In the genomic region with DNA sequence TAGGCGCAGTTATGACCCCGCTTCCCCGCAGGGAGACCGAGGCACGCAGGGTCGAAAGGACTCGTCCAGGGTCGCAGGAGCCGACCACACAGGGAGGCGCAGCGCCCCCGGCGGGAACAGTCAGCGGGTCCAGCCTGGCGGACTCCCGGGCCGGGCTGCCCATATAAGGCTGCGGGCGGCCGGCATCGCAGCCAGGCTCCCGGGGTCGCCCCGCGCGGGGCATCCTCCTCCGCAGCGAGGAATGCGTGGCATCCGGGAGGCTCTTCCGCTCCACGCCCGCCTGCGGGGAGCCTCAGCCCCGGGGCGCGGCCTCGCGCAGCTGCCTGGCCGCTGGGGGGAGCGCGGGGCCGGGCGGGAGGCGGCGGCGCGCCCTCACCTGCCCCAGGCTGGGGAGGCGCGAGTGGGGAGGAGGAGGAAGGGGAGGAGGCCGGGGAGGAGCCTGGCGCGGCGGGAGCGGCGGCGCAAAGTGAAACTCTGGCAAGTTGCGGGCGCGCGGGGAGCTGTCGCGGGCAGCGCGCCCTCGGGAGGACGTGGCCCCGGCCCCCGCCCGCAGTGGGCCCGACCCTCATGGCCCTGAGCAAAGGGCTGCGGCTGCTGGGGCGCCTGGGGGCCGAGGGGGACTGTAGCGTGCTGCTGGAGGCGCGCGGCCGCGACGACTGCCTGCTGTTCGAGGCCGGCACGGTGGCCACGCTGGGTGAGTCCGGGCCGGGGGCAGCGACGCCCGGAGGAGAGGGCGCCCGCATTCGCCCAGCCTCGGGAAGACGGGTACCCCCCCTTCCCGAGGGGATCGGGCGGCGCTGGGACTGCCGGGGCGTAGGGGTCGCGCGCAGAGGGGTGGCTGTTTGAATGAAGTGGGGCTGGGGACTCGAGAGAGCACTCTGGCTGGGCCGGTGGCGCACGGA, we compare ENCODE assay signal across 1 cellular context.
TF ChIP-seq lines count a peak whose summit lies in the region.

A gene with protein sequence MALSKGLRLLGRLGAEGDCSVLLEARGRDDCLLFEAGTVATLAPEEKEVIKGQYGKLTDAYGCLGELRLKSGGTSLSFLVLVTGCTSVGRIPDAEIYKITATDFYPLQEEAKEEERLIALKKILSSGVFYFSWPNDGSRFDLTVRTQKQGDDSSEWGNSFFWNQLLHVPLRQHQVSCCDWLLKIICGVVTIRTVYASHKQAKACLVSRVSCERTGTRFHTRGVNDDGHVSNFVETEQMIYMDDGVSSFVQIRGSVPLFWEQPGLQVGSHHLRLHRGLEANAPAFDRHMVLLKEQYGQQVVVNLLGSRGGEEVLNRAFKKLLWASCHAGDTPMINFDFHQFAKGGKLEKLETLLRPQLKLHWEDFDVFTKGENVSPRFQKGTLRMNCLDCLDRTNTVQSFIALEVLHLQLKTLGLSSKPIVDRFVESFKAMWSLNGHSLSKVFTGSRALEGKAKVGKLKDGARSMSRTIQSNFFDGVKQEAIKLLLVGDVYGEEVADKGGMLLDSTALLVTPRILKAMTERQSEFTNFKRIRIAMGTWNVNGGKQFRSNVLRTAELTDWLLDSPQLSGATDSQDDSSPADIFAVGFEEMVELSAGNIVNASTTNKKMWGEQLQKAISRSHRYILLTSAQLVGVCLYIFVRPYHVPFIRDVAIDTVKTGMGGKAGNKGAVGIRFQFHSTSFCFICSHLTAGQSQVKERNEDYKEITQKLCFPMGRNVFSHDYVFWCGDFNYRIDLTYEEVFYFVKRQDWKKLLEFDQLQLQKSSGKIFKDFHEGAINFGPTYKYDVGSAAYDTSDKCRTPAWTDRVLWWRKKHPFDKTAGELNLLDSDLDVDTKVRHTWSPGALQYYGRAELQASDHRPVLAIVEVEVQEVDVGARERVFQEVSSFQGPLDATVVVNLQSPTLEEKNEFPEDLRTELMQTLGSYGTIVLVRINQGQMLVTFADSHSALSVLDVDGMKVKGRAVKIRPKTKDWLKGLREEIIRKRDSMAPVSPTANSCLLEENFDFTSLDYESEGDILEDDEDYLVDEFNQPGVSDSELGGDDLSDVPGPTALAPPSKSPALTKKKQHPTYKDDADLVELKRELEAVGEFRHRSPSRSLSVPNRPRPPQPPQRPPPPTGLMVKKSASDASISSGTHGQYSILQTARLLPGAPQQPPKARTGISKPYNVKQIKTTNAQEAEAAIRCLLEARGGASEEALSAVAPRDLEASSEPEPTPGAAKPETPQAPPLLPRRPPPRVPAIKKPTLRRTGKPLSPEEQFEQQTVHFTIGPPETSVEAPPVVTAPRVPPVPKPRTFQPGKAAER (N-terminal part only) (plus strand): TSS at position 469 of the 902 bp plus-strand sequence. CDS start 99 bp downstream, at position 568.

TF ChIP-seq in WTC11, 78 proteins besides CTCF, POLR2A, EP300 and RAD21 (continued from another document):
- TF ChIP-seq, protein P1, sequence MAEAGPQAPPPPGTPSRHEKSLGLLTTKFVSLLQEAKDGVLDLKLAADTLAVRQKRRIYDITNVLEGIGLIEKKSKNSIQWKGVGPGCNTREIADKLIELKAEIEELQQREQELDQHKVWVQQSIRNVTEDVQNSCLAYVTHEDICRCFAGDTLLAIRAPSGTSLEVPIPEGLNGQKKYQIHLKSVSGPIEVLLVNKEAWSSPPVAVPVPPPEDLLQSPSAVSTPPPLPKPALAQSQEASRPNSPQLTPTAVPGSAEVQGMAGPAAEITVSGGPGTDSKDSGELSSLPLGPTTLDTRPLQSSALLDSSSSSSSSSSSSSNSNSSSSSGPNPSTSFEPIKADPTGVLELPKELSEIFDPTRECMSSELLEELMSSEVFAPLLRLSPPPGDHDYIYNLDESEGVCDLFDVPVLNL (CRISPR knock-in tag; IDR thresholded peaks at IDR 0.05; ENCODE audit: borderline replicate concordance, low read depth), result 0 out of 2 replicates have a peak, but pooled peaks have one; percentile 62
- no peak for TF ChIP-seq SMAD4 (CRISPR knock-in tag; IDR thresholded peaks at IDR 0.05)
- TF ChIP-seq SOX15 (CRISPR knock-in tag; IDR thresholded peaks at IDR 0.05), result no peak
- no peak for TF ChIP-seq FOXK1 (CRISPR knock-in tag; IDR thresholded peaks at IDR 0.05)
- TF ChIP-seq JAZF1 (CRISPR knock-in tag; IDR thresholded peaks at IDR 0.05), result no peak
- no peak for TF ChIP-seq NFYB (CRISPR knock-in tag; conservative IDR thresholded peaks at IDR 0.05; ENCODE audit: low read depth)
- TF ChIP-seq, protein P2, sequence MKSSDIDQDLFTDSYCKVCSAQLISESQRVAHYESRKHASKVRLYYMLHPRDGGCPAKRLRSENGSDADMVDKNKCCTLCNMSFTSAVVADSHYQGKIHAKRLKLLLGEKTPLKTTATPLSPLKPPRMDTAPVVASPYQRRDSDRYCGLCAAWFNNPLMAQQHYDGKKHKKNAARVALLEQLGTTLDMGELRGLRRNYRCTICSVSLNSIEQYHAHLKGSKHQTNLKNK (CRISPR knock-in tag; IDR thresholded peaks at IDR 0.05), result no peak
- TF ChIP-seq KAT7 (CRISPR knock-in tag; IDR thresholded peaks at IDR 0.05; ENCODE audit: borderline replicate concordance), result no peak
- TF ChIP-seq, protein P3, sequence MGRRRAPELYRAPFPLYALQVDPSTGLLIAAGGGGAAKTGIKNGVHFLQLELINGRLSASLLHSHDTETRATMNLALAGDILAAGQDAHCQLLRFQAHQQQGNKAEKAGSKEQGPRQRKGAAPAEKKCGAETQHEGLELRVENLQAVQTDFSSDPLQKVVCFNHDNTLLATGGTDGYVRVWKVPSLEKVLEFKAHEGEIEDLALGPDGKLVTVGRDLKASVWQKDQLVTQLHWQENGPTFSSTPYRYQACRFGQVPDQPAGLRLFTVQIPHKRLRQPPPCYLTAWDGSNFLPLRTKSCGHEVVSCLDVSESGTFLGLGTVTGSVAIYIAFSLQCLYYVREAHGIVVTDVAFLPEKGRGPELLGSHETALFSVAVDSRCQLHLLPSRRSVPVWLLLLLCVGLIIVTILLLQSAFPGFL (CRISPR knock-in tag; IDR thresholded peaks at IDR 0.05; ENCODE audit: borderline replicate concordance), result no peak
- TF ChIP-seq, protein P4, sequence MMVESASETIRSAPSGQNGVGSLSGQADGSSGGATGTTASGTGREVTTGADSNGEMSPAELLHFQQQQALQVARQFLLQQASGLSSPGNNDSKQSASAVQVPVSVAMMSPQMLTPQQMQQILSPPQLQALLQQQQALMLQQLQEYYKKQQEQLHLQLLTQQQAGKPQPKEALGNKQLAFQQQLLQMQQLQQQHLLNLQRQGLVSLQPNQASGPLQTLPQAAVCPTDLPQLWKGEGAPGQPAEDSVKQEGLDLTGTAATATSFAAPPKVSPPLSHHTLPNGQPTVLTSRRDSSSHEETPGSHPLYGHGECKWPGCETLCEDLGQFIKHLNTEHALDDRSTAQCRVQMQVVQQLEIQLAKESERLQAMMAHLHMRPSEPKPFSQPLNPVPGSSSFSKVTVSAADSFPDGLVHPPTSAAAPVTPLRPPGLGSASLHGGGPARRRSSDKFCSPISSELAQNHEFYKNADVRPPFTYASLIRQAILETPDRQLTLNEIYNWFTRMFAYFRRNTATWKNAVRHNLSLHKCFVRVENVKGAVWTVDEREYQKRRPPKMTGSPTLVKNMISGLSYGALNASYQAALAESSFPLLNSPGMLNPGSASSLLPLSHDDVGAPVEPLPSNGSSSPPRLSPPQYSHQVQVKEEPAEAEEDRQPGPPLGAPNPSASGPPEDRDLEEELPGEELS (CRISPR knock-in tag; IDR thresholded peaks at IDR 0.05), result no peak; the same call in 1 of the 2 replicates
- no peak for TF ChIP-seq GTF2I (CRISPR knock-in tag; conservative IDR thresholded peaks at IDR 0.05)
- TF ChIP-seq ZNF317 (CRISPR knock-in tag; IDR thresholded peaks at IDR 0.05; ENCODE audit: borderline replicate concordance, low read depth), result no peak; the same call in 1 of the 2 replicates
- TF ChIP-seq SP1 (CRISPR knock-in tag; conservative IDR thresholded peaks at IDR 0.05), result peak; percentile 6; the same call in 1 of the 2 replicates
- TF ChIP-seq ZNF263 (CRISPR knock-in tag; IDR thresholded peaks at IDR 0.05; ENCODE audit: low read depth), result peak; percentile 97
- no peak for TF ChIP-seq NFE2L1 (CRISPR knock-in tag; IDR thresholded peaks at IDR 0.05)
- TF ChIP-seq, protein P5, sequence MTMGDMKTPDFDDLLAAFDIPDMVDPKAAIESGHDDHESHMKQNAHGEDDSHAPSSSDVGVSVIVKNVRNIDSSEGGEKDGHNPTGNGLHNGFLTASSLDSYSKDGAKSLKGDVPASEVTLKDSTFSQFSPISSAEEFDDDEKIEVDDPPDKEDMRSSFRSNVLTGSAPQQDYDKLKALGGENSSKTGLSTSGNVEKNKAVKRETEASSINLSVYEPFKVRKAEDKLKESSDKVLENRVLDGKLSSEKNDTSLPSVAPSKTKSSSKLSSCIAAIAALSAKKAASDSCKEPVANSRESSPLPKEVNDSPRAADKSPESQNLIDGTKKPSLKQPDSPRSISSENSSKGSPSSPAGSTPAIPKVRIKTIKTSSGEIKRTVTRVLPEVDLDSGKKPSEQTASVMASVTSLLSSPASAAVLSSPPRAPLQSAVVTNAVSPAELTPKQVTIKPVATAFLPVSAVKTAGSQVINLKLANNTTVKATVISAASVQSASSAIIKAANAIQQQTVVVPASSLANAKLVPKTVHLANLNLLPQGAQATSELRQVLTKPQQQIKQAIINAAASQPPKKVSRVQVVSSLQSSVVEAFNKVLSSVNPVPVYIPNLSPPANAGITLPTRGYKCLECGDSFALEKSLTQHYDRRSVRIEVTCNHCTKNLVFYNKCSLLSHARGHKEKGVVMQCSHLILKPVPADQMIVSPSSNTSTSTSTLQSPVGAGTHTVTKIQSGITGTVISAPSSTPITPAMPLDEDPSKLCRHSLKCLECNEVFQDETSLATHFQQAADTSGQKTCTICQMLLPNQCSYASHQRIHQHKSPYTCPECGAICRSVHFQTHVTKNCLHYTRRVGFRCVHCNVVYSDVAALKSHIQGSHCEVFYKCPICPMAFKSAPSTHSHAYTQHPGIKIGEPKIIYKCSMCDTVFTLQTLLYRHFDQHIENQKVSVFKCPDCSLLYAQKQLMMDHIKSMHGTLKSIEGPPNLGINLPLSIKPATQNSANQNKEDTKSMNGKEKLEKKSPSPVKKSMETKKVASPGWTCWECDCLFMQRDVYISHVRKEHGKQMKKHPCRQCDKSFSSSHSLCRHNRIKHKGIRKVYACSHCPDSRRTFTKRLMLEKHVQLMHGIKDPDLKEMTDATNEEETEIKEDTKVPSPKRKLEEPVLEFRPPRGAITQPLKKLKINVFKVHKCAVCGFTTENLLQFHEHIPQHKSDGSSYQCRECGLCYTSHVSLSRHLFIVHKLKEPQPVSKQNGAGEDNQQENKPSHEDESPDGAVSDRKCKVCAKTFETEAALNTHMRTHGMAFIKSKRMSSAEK (CRISPR knock-in tag; IDR thresholded peaks at IDR 0.05; ENCODE audit: borderline replicate concordance), result no peak
- TF ChIP-seq, protein P6, sequence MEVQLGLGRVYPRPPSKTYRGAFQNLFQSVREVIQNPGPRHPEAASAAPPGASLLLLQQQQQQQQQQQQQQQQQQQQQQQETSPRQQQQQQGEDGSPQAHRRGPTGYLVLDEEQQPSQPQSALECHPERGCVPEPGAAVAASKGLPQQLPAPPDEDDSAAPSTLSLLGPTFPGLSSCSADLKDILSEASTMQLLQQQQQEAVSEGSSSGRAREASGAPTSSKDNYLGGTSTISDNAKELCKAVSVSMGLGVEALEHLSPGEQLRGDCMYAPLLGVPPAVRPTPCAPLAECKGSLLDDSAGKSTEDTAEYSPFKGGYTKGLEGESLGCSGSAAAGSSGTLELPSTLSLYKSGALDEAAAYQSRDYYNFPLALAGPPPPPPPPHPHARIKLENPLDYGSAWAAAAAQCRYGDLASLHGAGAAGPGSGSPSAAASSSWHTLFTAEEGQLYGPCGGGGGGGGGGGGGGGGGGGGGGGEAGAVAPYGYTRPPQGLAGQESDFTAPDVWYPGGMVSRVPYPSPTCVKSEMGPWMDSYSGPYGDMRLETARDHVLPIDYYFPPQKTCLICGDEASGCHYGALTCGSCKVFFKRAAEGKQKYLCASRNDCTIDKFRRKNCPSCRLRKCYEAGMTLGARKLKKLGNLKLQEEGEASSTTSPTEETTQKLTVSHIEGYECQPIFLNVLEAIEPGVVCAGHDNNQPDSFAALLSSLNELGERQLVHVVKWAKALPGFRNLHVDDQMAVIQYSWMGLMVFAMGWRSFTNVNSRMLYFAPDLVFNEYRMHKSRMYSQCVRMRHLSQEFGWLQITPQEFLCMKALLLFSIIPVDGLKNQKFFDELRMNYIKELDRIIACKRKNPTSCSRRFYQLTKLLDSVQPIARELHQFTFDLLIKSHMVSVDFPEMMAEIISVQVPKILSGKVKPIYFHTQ (CRISPR knock-in tag; IDR thresholded peaks at IDR 0.05), result no peak
- TF ChIP-seq, protein P7, sequence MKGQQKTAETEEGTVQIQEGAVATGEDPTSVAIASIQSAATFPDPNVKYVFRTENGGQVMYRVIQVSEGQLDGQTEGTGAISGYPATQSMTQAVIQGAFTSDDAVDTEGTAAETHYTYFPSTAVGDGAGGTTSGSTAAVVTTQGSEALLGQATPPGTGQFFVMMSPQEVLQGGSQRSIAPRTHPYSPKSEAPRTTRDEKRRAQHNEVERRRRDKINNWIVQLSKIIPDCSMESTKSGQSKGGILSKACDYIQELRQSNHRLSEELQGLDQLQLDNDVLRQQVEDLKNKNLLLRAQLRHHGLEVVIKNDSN (CRISPR knock-in tag; IDR thresholded peaks at IDR 0.05), result 0 out of 2 replicates have a peak, but pooled peaks have one; percentile 1
- TF ChIP-seq TP53 (CRISPR knock-in tag; IDR thresholded peaks at IDR 0.05), result no peak
- TF ChIP-seq RELA (CRISPR knock-in tag; IDR thresholded peaks at IDR 0.05; ENCODE audit: borderline replicate concordance), result no peak
- TF ChIP-seq, protein P8, sequence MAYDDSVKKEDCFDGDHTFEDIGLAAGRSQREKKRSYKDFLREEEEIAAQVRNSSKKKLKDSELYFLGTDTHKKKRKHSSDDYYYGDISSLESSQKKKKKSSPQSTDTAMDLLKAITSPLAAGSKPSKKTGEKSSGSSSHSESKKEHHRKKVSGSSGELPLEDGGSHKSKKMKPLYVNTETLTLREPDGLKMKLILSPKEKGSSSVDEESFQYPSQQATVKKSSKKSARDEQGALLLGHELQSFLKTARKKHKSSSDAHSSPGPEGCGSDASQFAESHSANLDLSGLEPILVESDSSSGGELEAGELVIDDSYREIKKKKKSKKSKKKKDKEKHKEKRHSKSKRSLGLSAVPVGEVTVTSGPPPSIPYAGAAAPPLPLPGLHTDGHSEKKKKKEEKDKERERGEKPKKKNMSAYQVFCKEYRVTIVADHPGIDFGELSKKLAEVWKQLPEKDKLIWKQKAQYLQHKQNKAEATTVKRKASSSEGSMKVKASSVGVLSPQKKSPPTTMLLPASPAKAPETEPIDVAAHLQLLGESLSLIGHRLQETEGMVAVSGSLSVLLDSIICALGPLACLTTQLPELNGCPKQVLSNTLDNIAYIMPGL (CRISPR knock-in tag; IDR thresholded peaks at IDR 0.05), result peak; percentile 64; the same call in 1 of the 2 replicates
- TF ChIP-seq, protein P9, sequence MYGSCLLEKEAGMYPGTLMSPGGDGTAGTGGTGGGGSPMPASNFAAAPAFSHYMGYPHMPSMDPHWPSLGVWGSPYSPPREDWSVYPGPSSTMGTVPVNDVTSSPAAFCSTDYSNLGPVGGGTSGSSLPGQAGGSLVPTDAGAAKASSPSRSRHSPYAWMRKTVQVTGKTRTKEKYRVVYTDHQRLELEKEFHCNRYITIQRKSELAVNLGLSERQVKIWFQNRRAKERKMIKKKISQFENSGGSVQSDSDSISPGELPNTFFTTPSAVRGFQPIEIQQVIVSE (CRISPR knock-in tag; IDR thresholded peaks at IDR 0.05; ENCODE audit: borderline replicate concordance), result no peak
